In the genomic region with DNA sequence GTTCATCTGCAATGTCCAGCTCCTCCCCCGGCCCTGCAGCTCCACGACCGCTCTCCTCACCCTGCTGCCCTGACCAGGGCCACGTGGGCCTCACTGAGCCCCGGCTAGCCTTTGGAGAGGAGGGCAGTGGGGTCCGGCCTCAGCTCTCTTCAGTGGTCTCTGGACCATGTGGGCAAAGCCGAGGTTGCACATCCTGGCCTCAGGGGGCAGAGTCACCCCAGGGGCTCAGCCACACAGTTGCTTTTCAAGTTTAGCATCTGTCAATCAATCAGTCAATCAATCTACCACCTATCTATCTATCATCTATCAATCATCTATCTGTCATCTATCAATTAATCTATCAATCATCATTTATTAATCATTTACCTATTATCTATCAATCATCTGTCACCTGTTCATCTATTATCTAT, we compare ENCODE assay signal across 19 cellular contexts. TPM values are rescaled to one million over a fixed set of nuclear protein-coding genes. Genes with fewer than 3 reads are reported as not detected.
DNase-seq lines count a peak whose midpoint lies in the region; ATAC-seq, FAIRE-seq and TF ChIP-seq lines count a peak whose summit lies in the region.
"Had no signal": no experiment of that assay in that cellular context is flagged by ENCODE, and none has a peak within 500 bp of the region (broad histone marks: within the 10 kb centered on the region; RNA-seq: fewer than 3 reads in every experiment).

No MANE protein-coding gene starts in this region.

- H3K4ac ChIP-seq in H9 (ENCODE audit: low read depth, low read length), result no peak overlapping the region
- no peak overlapping the region for H3K4ac ChIP-seq in H1 (replicated peaks; ENCODE audit: insufficient read length, low read depth, low read length)

- H3K23me2 ChIP-seq in H9 (ENCODE audit: insufficient read length, low read depth, low read length, poor library complexity, severe bottlenecking) (peaks cover 7% of the 10 kb centered on the region), H1 (ENCODE audit: low read depth, low read length) (peaks cover 12% of the 10 kb centered on the region; the same call in 1 of the 2 replicates)

- no peak overlapping the region for H2BK12ac ChIP-seq in H9 (ENCODE audit: insufficient read length, low read depth, low read length)
- no peak overlapping the region for H2BK12ac ChIP-seq in H1 (ENCODE audit: low read depth, low read length)

- H4K8ac ChIP-seq in H9 (replicated peaks; ENCODE audit: insufficient read length, low read depth, low read length) (no peak overlapping the region), H1 (ENCODE audit: extremely low read depth, insufficient read depth, low read length) (no peak overlapping the region)

- peaks cover 31% of the 10 kb centered on the region for H4K20me1 ChIP-seq in BLaER1
- peaks cover 3% of the 10 kb centered on the region for H4K20me1 ChIP-seq in H9 (ENCODE audit: control insufficient read depth, insufficient read depth, insufficient read length)
- H4K20me1 ChIP-seq in H1 (replicated peaks in 1 of 2; ENCODE audit: control insufficient read depth in 1 of 2, insufficient read depth in 2 of 2, low read length in 2 of 2), result peaks cover 0 to 2% of the 10 kb centered on the region in 2 experiments

- no peak for TF ChIP-seq EP300 in H1 (IDR thresholded peaks at IDR 0.05; ENCODE audit: borderline replicate concordance in 1 of 2, low read depth in 2 of 2, low read length in 2 of 2)

- no peaks in the 10 kb centered on the region for H3K79me1 ChIP-seq in H9 (ENCODE audit: insufficient read depth, low read depth, low read length, poor library complexity, severe bottlenecking)
- no peaks in the 10 kb centered on the region for H3K79me1 ChIP-seq in H1 (ENCODE audit: low read depth, low read length)

- H2BK15ac ChIP-seq in H9 (ENCODE audit: low read depth, low read length) (no peak overlapping the region), H1 (ENCODE audit: low read length) (no peak overlapping the region)

- TF ChIP-seq RAD21 in H1 (IDR thresholded peaks at IDR 0.05 in 1 of 2, conservative IDR thresholded peaks at IDR 0.05 in 1 of 2; ENCODE audit: low read depth in 2 of 2, low read length in 2 of 2), result peak; percentile 4 to 7; a peak in 1 of 4 replicates

- no peak overlapping the region for H3K4me3 Mint-ChIP-seq in H9
- peak overlapping the region; percentile 21 for H3K4me3 Mint-ChIP-seq in neural crest cell
- H3K4me3 Mint-ChIP-seq: activated CD8-positive, alpha-beta T cell treated with anti-CD3 and anti-CD28 coated beads for 36 hours; activated T-helper 17 cell treated with anti-CD3 and anti-CD28 coated beads, Interleukin-2, amount 50 U/mL, for 72 hours; B cell had no signal

- H3K18ac ChIP-seq in H9 (ENCODE audit: insufficient read length, low read depth, low read length), result no peak overlapping the region
- H3K18ac ChIP-seq in H1 (ENCODE audit: extremely low read depth, low read length), result no peak overlapping the region

- no peak overlapping the region for H3K56ac ChIP-seq in H9 (ENCODE audit: insufficient read length, low read depth, low read length)
- H3K56ac ChIP-seq in H1 (replicated peaks; ENCODE audit: insufficient read length, low read depth, low read length), result no peak overlapping the region

- H3K79me2 ChIP-seq in H9 (ENCODE audit: insufficient read depth, low read length) (no peaks in the 10 kb centered on the region), H1 (ENCODE audit: control insufficient read depth in 1 of 2, insufficient read depth in 2 of 2, low read length in 2 of 2) (no peaks in the 10 kb centered on the region)

- POLR2A ChIA-PET in H1 (lab: Charles Lee; ENCODE audit: partially characterized antibody), result interaction anchor here (0.7 to 2.0 kb wide), 7 partner anchors 8 to 248 kb away, joined by 3 to 6 read pairs (median 3); a partner anchor contains a TSS

- no peak overlapping the region for H4K91ac ChIP-seq in H9 (ENCODE audit: insufficient read length, low read depth, low read length)
- no peak overlapping the region for H4K91ac ChIP-seq in H1 (replicated peaks; ENCODE audit: insufficient read length, low read length)

- no peaks in the 10 kb centered on the region for H3K36me3 ChIP-seq in BLaER1
- no peaks in the 10 kb centered on the region for H3K36me3 ChIP-seq in H1 (ENCODE audit: control insufficient read depth in 2 of 4, insufficient read depth in 4 of 4, low read length in 3 of 4)
- H3K36me3 ChIP-seq in kidney (ENCODE audit: control insufficient read depth in 1 of 2, insufficient read depth in 2 of 2, low read length in 2 of 2), result no peaks in the 10 kb centered on the region
- H3K36me3 ChIP-seq: colonic mucosa, stomach, uterus had no signal

- H3K27ac Mint-ChIP-seq in H9 (no peak overlapping the region), neural crest cell (ENCODE audit: unreplicated experiment) (no peak overlapping the region)
- H3K27ac Mint-ChIP-seq: activated CD8-positive, alpha-beta T cell treated with anti-CD3 and anti-CD28 coated beads for 36 hours; activated T-helper 17 cell treated with anti-CD3 and anti-CD28 coated beads, Interleukin-2, amount 50 U/mL, for 72 hours; B cell had no signal

- no peak overlapping the region for H3K9ac ChIP-seq in BLaER1
- no peak overlapping the region for H3K9ac ChIP-seq in H9 (ENCODE audit: extremely low read depth, insufficient read length, low read length)
- no peak overlapping the region for H3K9ac ChIP-seq in H1 (replicated peaks in 1 of 4; ENCODE audit: extremely low read depth in 1 of 4, low read depth in 3 of 4, low read length in 3 of 4)
- H3K9ac ChIP-seq in kidney (ENCODE audit: low read length in 2 of 2), result no peak overlapping the region

- peaks cover 9 to 23% of the 10 kb centered on the region in 2 experiments for H3K4me1 Mint-ChIP-seq in H9
- H3K4me1 Mint-ChIP-seq in neural crest cell, result peaks cover 11% of the 10 kb centered on the region
- H3K4me1 Mint-ChIP-seq: activated T-helper 17 cell treated with anti-CD3 and anti-CD28 coated beads, Interleukin-2, amount 50 U/mL, for 72 hours had no signal

- H3K4me3 ChIP-seq in BLaER1 (no peak overlapping the region), H1 (ENCODE audit: extremely low read depth in 1 of 4, insufficient read depth in 2 of 4, low read depth in 3 of 4, low read length in 4 of 4) (no peak overlapping the region), kidney (ENCODE audit: low read length in 2 of 2) (no peak overlapping the region)
- H3K4me3 ChIP-seq: colonic mucosa, stomach, uterus had no signal

- H3K27me3 ChIP-seq in BLaER1 (peaks cover 5% of the 10 kb centered on the region; the same call in 1 of the 2 replicates), H9 (ENCODE audit: insufficient read depth, low read length) (no peaks in the 10 kb centered on the region), H1 (replicated peaks in 1 of 4; ENCODE audit: control insufficient read depth in 3 of 4, extremely low read depth in 1 of 4, insufficient read depth in 3 of 4, low read length in 3 of 4) (peaks cover 0 to 7% (median 3%) of the 10 kb centered on the region in 4 experiments; a peak in 4 of 7 replicates)

- H3K4me1 ChIP-seq in BLaER1 (peaks cover 89% of the 10 kb centered on the region), H9 (ENCODE audit: insufficient read depth, low read length) (no peaks in the 10 kb centered on the region; the same call in 1 of the 2 replicates), H1 (replicated peaks in 1 of 4; ENCODE audit: control insufficient read depth in 3 of 4, insufficient read depth in 4 of 4, low read length in 3 of 4) (peaks cover 0 to 20% (median 6%) of the 10 kb centered on the region in 4 experiments; a peak in 6 of 7 replicates), kidney (ENCODE audit: control insufficient read depth in 1 of 2, insufficient read depth in 1 of 2, low read depth in 1 of 2, low read length in 2 of 2) (peaks cover 0 to 14% of the 10 kb centered on the region in 2 donors)
- H3K4me1 ChIP-seq: colonic mucosa had no signal

- H2BK20ac ChIP-seq in H9 (ENCODE audit: low read depth, low read length, poor library complexity, severe bottlenecking) (no peak overlapping the region), H1 (ENCODE audit: low read length) (no peak overlapping the region)

- H4K5ac ChIP-seq in H9 (ENCODE audit: insufficient read length, low read depth, low read length) (no peak overlapping the region), H1 (ENCODE audit: insufficient read length, low read depth, low read length) (no peak overlapping the region)

- intact Hi-C loops in kidney (cut with DNase I), result no loop called here

- H2AK5ac ChIP-seq in H9 (ENCODE audit: insufficient read length, low read length), result no peak overlapping the region
- no peak overlapping the region for H2AK5ac ChIP-seq in H1 (ENCODE audit: low read depth, low read length)

- DNase-seq in H9 (no peak), H1 (ENCODE audit: low read depth in 1 of 2, low spot score in 2 of 2) (no peak), neural crest cell (ENCODE audit: low read depth, low spot score) (no peak), GM13977 (ENCODE audit: low spot score) (no peak), GM19238 (ENCODE audit: insufficient read length, low spot score) (no peak), kidney (no peak)
- DNase-seq: activated CD8-positive, alpha-beta T cell treated with anti-CD3 and anti-CD28 coated beads for 36 hours; colonic mucosa; MM.1S; NCI-H187 treated with DMSO at 0.1 percent for 48 hours; NCI-H524 treated with DMSO at 0.1 percent for 48 hours; stomach; uterus had no signal

- no CpG with 5 or more reads among the region's 7 CpGs for WGBS in H9 (ENCODE audit: extremely low coverage, insufficient read length, low lambda C conversion rate)
- 73% methylated on average over 7 of the region's 7 CpGs; no CpG with 5 or more reads in 1 of the 2 experiments for WGBS in H1 (ENCODE audit: extremely low coverage in 1 of 2, insufficient coverage in 1 of 2, insufficient read length in 1 of 2, insufficient replicate concordance in 2 of 2, low coverage in 1 of 2, low lambda C conversion rate in 2 of 2, missing lambda C conversion rate in 1 of 2), 2 experiments

- H2BK120ac ChIP-seq in H9 (ENCODE audit: low read depth, low read length, poor library complexity, severe bottlenecking), result no peak overlapping the region
- no peak overlapping the region for H2BK120ac ChIP-seq in H1 (replicated peaks; ENCODE audit: low read depth, low read length)

- H3K14ac ChIP-seq in H9 (ENCODE audit: insufficient read depth, low read length) (no peak overlapping the region), H1 (ENCODE audit: insufficient read length) (no peak overlapping the region)

- in situ Hi-C loops in GM13977 (cut with MboI; ENCODE audit: low pct_unique_long_range_greater_than_20kb, low sequenced_read_pairs, unreplicated experiment), result no loop called here

- H3K4me2 ChIP-seq in BLaER1 (peak overlapping the region; percentile 96), H9 (ENCODE audit: insufficient read depth, insufficient read length, low read length) (no peak overlapping the region), H1 (ENCODE audit: insufficient read depth in 1 of 2, low read depth in 2 of 2, low read length in 2 of 2) (no peak overlapping the region)

- CTCF ChIA-PET in H1 (lab: Charles Lee; ENCODE audit: partially characterized antibody), result interaction anchor here (0.8 to 3.2 kb wide), 5 partner anchors 11 to 88 kb away, joined by 3 to 16 read pairs (median 5); no protein-coding TSS in a partner anchor

- no peak overlapping the region for H2BK5ac ChIP-seq in H9 (ENCODE audit: insufficient read length, low read length)
- no peak overlapping the region for H2BK5ac ChIP-seq in H1 (ENCODE audit: low read depth, low read length)

- H3K23ac ChIP-seq in H9 (ENCODE audit: insufficient read length, low read depth, low read length) (no peak overlapping the region), H1 (ENCODE audit: insufficient read length) (no peak overlapping the region)

- peak; percentile 40 for TF ChIP-seq CTCF in H9 (conservative IDR thresholded peaks at IDR 0.05)
- peak in 2 of 3 experiments; percentile 39 to 40; a peak in 2 of 4 replicates for TF ChIP-seq CTCF in H1 (IDR thresholded peaks at IDR 0.05; ENCODE audit: control extremely low read depth in 1 of 3, insufficient read depth in 1 of 3, low read depth in 1 of 3, low read length in 3 of 3)
- TF ChIP-seq CTCF in neural crest cell (conservative IDR thresholded peaks at IDR 0.05), result no peak
- no peak for TF ChIP-seq CTCF in GM13977 (IDR thresholded peaks at IDR 0.05; ENCODE audit: extremely low read depth, insufficient read depth, missing control alignments)
- TF ChIP-seq CTCF in kidney (IDR thresholded peaks at IDR 0.05; ENCODE audit: borderline replicate concordance, extremely low read depth, insufficient read depth), result no peak

- no peak overlapping the region for H3K27ac ChIP-seq in BLaER1
- no peak overlapping the region for H3K27ac ChIP-seq in H9 (ENCODE audit: insufficient read length, low read depth, low read length)
- no peak overlapping the region for H3K27ac ChIP-seq in H1 (ENCODE audit: low read depth, low read length)
- no peak overlapping the region for H3K27ac ChIP-seq in kidney (ENCODE audit: low read depth in 2 of 2, low read length in 2 of 2)
- H3K27ac ChIP-seq: colonic mucosa, epithelial cell of prostate had no signal

- no peak overlapping the region for H2AFZ ChIP-seq in H9 (ENCODE audit: low read length)
- no peak overlapping the region for H2AFZ ChIP-seq in H1 (ENCODE audit: low read length)

- ATAC-seq in HG03280 (IDR thresholded peaks at IDR 0.05; ENCODE audit: unreplicated experiment), result no peak
- ATAC-seq: activated CD8-positive, alpha-beta T cell treated with anti-CD3 and anti-CD28 coated beads for 36 hours; activated T-helper 17 cell treated with anti-CD3 and anti-CD28 coated beads, Interleukin-2, amount 50 U/mL, for 72 hours had no signal

- no peaks in the 10 kb centered on the region for H3K9me3 Mint-ChIP-seq in H9
- H3K9me3 Mint-ChIP-seq in neural crest cell, result no peaks in the 10 kb centered on the region
- H3K9me3 Mint-ChIP-seq: activated CD8-positive, alpha-beta T cell treated with anti-CD3 and anti-CD28 coated beads for 36 hours; activated T-helper 17 cell treated with anti-CD3 and anti-CD28 coated beads, Interleukin-2, amount 50 U/mL, for 72 hours had no signal

- TF ChIP-seq POLR2A in H1 (IDR thresholded peaks at IDR 0.05; ENCODE audit: control extremely low read depth in 1 of 2, low read depth in 2 of 2, low read length in 2 of 2), result no peak

- H3K27me3 Mint-ChIP-seq in H9 (ENCODE audit: low read depth), result peaks cover 56% of the 10 kb centered on the region
- H3K27me3 Mint-ChIP-seq in neural crest cell (ENCODE audit: low read depth), result peaks cover 43% of the 10 kb centered on the region

- no peak overlapping the region for H3T11ph ChIP-seq in H9 (ENCODE audit: low read length)

- no peaks in the 10 kb centered on the region for H3K36me3 Mint-ChIP-seq in H9 (ENCODE audit: insufficient read depth in 1 of 3, low read depth in 3 of 3)
- H3K36me3 Mint-ChIP-seq in neural crest cell (ENCODE audit: low read depth), result no peaks in the 10 kb centered on the region

- H3K9me3 ChIP-seq in BLaER1 (no peaks in the 10 kb centered on the region), H9 (ENCODE audit: control insufficient read depth, low read depth, low read length) (no peaks in the 10 kb centered on the region), H1 (ENCODE audit: insufficient read depth in 2 of 2, low read depth in 1 of 2, low read length in 1 of 2) (no peaks in the 10 kb centered on the region), kidney (ENCODE audit: control insufficient read depth in 1 of 2, low read length in 2 of 2) (no peaks in the 10 kb centered on the region)
- H3K9me3 ChIP-seq: colonic mucosa, stomach, uterus had no signal

- no peak for FAIRE-seq in H1 (lab: Jason Lieb, UNC)
- no peak for FAIRE-seq in kidney (lab: Jason Lieb, UNC)

RNA-seq across cellular contexts. Expression of a gene that starts 3.0 kb away (rescaled TPM):
- total RNA-seq in H9 (2021) (7.8 and 9.7 TPM in 2 replicates), neural crest cell (19.9 and 24.4 TPM in 2 replicates), kidney (2.3 TPM)
- 21.3 and 22.3 TPM in 2 replicates for total RNA-seq in H1 (2021; fragmentation: NEBNext Ultra II Directional; extraction: Animal tissue kit (Norgen Biotek cat#: 25700))
- polyA plus RNA-seq in H1 (2011; rRNA removed) (20.2 and 20.8 TPM in 2 replicates), kidney (ENCODE audit: insufficient read depth, low read depth, low replicate concordance) (7.6 TPM)
- polyA plus RNA-seq in H1 (2011; cell fraction: cytosol; rRNA removed), result 21.4 TPM
- 19.1 TPM for polyA plus RNA-seq in H1 (2011; cell fraction: nucleus; rRNA removed)
- 15.2 to 24.1 TPM (median 21.6 TPM) in 4 replicates for polyA plus RNA-seq in H1 (2012, experiment 1 of 2)
- 22.4 TPM for polyA plus RNA-seq in H1 (2012, experiment 2 of 2)
- polyA plus RNA-seq in H1 (2013, experiment 1 of 2), result 9.3 TPM
- 9.8 TPM for polyA plus RNA-seq in H1 (2013, experiment 2 of 2)
- polyA minus RNA-seq in H1 (2011; rRNA and poly(A)+ RNA removed), result 10.0 and 13.0 TPM in 2 replicates
- polyA minus RNA-seq in H1 (2011; cell fraction: cytosol; rRNA and poly(A)+ RNA removed), result 20.5 TPM
- 7.2 TPM for polyA minus RNA-seq in H1 (2011; cell fraction: nucleus; rRNA and poly(A)+ RNA removed)
- total RNA-seq: HT-29 had no signal

RNA-seq across cellular contexts. Expression of a gene that starts 15.7 kb away (rescaled TPM):
- total RNA-seq in H9 (2021) (32.4 and 33.8 TPM in 2 replicates), neural crest cell (43.0 and 43.1 TPM in 2 replicates), kidney (31.1 TPM)
- total RNA-seq in H1 (2021; fragmentation: NEBNext Ultra II Directional; extraction: Animal tissue kit (Norgen Biotek cat#: 25700)), result 33.0 and 35.8 TPM in 2 replicates
- polyA plus RNA-seq in H1 (2011; rRNA removed) (52.9 and 78.1 TPM in 2 replicates), kidney (ENCODE audit: insufficient read depth, low read depth, low replicate concordance) (38.0 TPM)
- polyA plus RNA-seq in H1 (2011; cell fraction: cytosol; rRNA removed), result 55.3 TPM
- polyA plus RNA-seq in H1 (2011; cell fraction: nucleus; rRNA removed), result 45.8 TPM
- 23.4 to 34.6 TPM (median 32.4 TPM) in 4 replicates for polyA plus RNA-seq in H1 (2012, experiment 1 of 2)
- polyA plus RNA-seq in H1 (2012, experiment 2 of 2), result 41.0 TPM
- polyA plus RNA-seq in H1 (2013, experiment 1 of 2), result 40.9 TPM
- polyA plus RNA-seq in H1 (2013, experiment 2 of 2), result 51.3 TPM
- polyA minus RNA-seq in H1 (2011; rRNA and poly(A)+ RNA removed), result 27.0 and 46.1 TPM in 2 replicates
- polyA minus RNA-seq in H1 (2011; cell fraction: cytosol; rRNA and poly(A)+ RNA removed), result 16.2 TPM
- 16.2 TPM for polyA minus RNA-seq in H1 (2011; cell fraction: nucleus; rRNA and poly(A)+ RNA removed)

RNA-seq across cellular contexts. Expression of a gene that starts 21.7 kb away (rescaled TPM):
- total RNA-seq in H9 (2021) (7.4 and 7.7 TPM in 2 replicates), neural crest cell (13.9 and 15.1 TPM in 2 replicates), kidney (9.9 TPM)
- total RNA-seq in H1 (2021; fragmentation: NEBNext Ultra II Directional; extraction: Animal tissue kit (Norgen Biotek cat#: 25700)), result 7.0 and 7.8 TPM in 2 replicates
- polyA plus RNA-seq in H1 (2011; rRNA removed) (2.8 and 5.6 TPM in 2 replicates), kidney (ENCODE audit: insufficient read depth, low read depth, low replicate concordance) (13.4 TPM)
- 4.4 TPM for polyA plus RNA-seq in H1 (2011; cell fraction: cytosol; rRNA removed)
- 5.8 TPM for polyA plus RNA-seq in H1 (2011; cell fraction: nucleus; rRNA removed)
- 4.4 to 5.6 TPM (median 4.9 TPM) in 4 replicates for polyA plus RNA-seq in H1 (2012, experiment 1 of 2)
- 4.8 TPM for polyA plus RNA-seq in H1 (2012, experiment 2 of 2)
- 5.1 TPM for polyA plus RNA-seq in H1 (2013, experiment 1 of 2)
- polyA plus RNA-seq in H1 (2013, experiment 2 of 2), result 5.1 TPM
- polyA minus RNA-seq in H1 (2011; rRNA and poly(A)+ RNA removed), result 1.0 and 2.5 TPM in 2 replicates
- polyA minus RNA-seq in H1 (2011; cell fraction: cytosol; rRNA and poly(A)+ RNA removed), result 2.9 TPM
- 2.0 TPM for polyA minus RNA-seq in H1 (2011; cell fraction: nucleus; rRNA and poly(A)+ RNA removed)

RNA-seq across cellular contexts. Expression of a gene that starts 58.9 kb away (rescaled TPM):
- 102 TPM in 2 replicates for total RNA-seq in H9 (2021)
- 86.8 and 89.0 TPM in 2 replicates for total RNA-seq in H1 (2021; fragmentation: NEBNext Ultra II Directional; extraction: Animal tissue kit (Norgen Biotek cat#: 25700))
- 130 and 201 TPM in 2 replicates for polyA plus RNA-seq in H1 (2011; rRNA removed)
- polyA plus RNA-seq in H1 (2011; cell fraction: cytosol; rRNA removed), result 104 TPM
- 138 TPM for polyA plus RNA-seq in H1 (2011; cell fraction: nucleus; rRNA removed)
- 62.4 to 94.3 TPM (median 88.3 TPM) in 4 replicates for polyA plus RNA-seq in H1 (2012, experiment 1 of 2)
- polyA plus RNA-seq in H1 (2012, experiment 2 of 2), result 101 TPM
- polyA plus RNA-seq in H1 (2013, experiment 1 of 2), result 72.7 TPM
- 74.2 TPM for polyA plus RNA-seq in H1 (2013, experiment 2 of 2)
- polyA minus RNA-seq in H1 (2011; rRNA and poly(A)+ RNA removed), result 30.7 and 31.4 TPM in 2 replicates
- polyA minus RNA-seq in H1 (2011; cell fraction: cytosol; rRNA and poly(A)+ RNA removed), result 43.4 TPM
- polyA minus RNA-seq in H1 (2011; cell fraction: nucleus; rRNA and poly(A)+ RNA removed), result 31.2 TPM
- total RNA-seq in neural crest cell, result 89.9 and 95.1 TPM in 2 replicates
- 50.4 TPM for total RNA-seq in kidney
- 66.2 TPM for polyA plus RNA-seq in kidney (ENCODE audit: insufficient read depth, low read depth, low replicate concordance)

Comparison
In these comparisons a context has a peak if more than half of its experiments do, and no peak if none do; other contexts are left out.
1. CTCF ChIP-seq: peak in H9 (single experiment) and H1 (2 of 3); none in neural crest cell (single experiment), GM13977 (single experiment) and kidney (single experiment).